In the genomic region with DNA sequence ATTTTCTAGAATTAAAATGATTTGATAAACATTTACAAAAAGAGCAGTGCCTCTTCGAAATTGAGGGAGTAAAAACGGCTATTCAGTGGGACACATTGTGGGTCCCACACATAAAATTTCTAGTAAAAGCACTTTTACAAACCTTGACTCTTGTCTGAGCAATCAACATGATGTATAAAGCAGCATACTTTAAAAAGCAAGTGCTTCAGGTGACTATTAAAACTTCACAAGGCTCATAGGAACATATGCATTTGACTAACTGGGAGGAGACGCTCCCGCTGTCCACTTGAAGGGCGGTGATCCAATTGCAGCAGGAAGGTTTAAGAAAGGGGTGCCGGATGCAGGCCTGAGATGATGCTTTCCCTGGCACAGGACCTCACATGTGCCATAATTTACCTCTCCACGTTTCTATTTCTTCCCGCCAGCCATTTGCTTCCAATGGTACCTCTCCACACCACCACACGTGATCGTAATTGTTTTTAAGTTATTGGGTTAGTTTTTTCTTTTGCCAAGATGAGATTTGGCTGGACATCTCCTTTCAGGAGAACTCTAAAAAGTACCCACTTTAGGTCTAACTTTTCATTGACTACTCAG, we compare ENCODE assay signal across 9 cellular contexts. TPM values are rescaled to one million over a fixed set of nuclear protein-coding genes. Genes with fewer than 3 reads are reported as not detected.
DNase-seq lines count a peak whose midpoint lies in the region; ATAC-seq and TF ChIP-seq lines count a peak whose summit lies in the region.
"Had no signal": no experiment of that assay in that cellular context is flagged by ENCODE, and none has a peak within 500 bp of the region (broad histone marks: within the 10 kb centered on the region; RNA-seq: fewer than 3 reads in every experiment).

No MANE protein-coding gene starts in this region.

- POLR2A ChIA-PET in CD4-positive, alpha-beta memory T cell (lab: Charles Lee; ENCODE audit: partially characterized antibody) = no interaction called here
- POLR2A ChIA-PET in HEK293T (lab: Yijun Ruan, JAX) = no interaction called here
- POLR2A ChIA-PET in naive thymus-derived CD8-positive, alpha-beta T cell (lab: Charles Lee) = no interaction called here

- peaks cover 0 to 5% (median 0%) of the 10 kb centered on the region in 8 donors for H3K9me3 Mint-ChIP-seq in CD4-positive, alpha-beta memory T cell
- H3K9me3 Mint-ChIP-seq in naive thymus-derived CD8-positive, alpha-beta T cell = peaks cover 0 to 3% (median 0%) of the 10 kb centered on the region in 9 donors
- H3K9me3 Mint-ChIP-seq: dendritic cell treated with granulocyte-macrophage colony-stimulating factor and Interleukin-4, amounts not matched to agents 40 ng/mL and 50 ng/mL, for 4 days had no signal

- H3K27me3 ChIP-seq in CD4-positive, alpha-beta memory T cell (ENCODE audit: insufficient read depth, low read length) = peaks cover 20% of the 10 kb centered on the region
- H3K27me3 ChIP-seq in mammary epithelial cell (ENCODE audit: insufficient read depth, low read length) = peaks cover 18% of the 10 kb centered on the region

- peak overlapping the region; percentile 37 to 79 (median 68) for H3K4me3 Mint-ChIP-seq in CD4-positive, alpha-beta memory T cell
- peak overlapping the region; percentile 38 to 80 (median 73) for H3K4me3 Mint-ChIP-seq in naive thymus-derived CD8-positive, alpha-beta T cell

- TF ChIP-seq CTCF in mammary epithelial cell (conservative IDR thresholded peaks at IDR 0.05 in 1 of 2, IDR thresholded peaks at IDR 0.05 in 1 of 2; ENCODE audit: extremely low read depth in 1 of 2, insufficient read depth in 1 of 2, low read depth in 1 of 2, low read length in 2 of 2) (no peak), mucosa of descending colon (IDR thresholded peaks at IDR 0.05) (no peak)

- no peak overlapping the region for H3K27ac Mint-ChIP-seq in CD4-positive, alpha-beta memory T cell
- H3K27ac Mint-ChIP-seq in naive thymus-derived CD8-positive, alpha-beta T cell = no peak overlapping the region
- H3K27ac Mint-ChIP-seq: dendritic cell treated with granulocyte-macrophage colony-stimulating factor and Interleukin-4, amounts not matched to agents 40 ng/mL and 50 ng/mL, for 4 days had no signal

- BruUV-seq in mammary epithelial cell (replicated peaks; lab: Mats Ljungman, UMichigan) = no TSS peak

- CTCF ChIA-PET in CD4-positive, alpha-beta memory T cell (lab: Charles Lee; ENCODE audit: partially characterized antibody) = no interaction called here
- CTCF ChIA-PET in HEK293T (lab: Yijun Ruan, JAX) (interaction anchor here (0.6 to 1.9 kb wide), 2 partner anchors 13 to 233 kb away, joined by 4 to 5 read pairs; no protein-coding TSS in a partner anchor), mammary epithelial cell (lab: Charles Lee; ENCODE audit: low non-redundant PET) (no interaction called here)

- H3K79me2 ChIP-seq in mammary epithelial cell (ENCODE audit: insufficient read depth, low read length) = no peaks in the 10 kb centered on the region

- dilution Hi-C loops in mammary epithelial cell (cut with HindIII; ENCODE audit: low sequenced_read_pairs) = no loop called here

- intact Hi-C loops in CD4-positive, alpha-beta memory T cell (cut with micrococcal nuclease) = no loop called here
- intact Hi-C loops in mammary epithelial cell (cut with micrococcal nuclease) (loop anchor here (10.0 kb wide), 1 partner anchor 272 kb away; the partner anchor contains the start of genes ARSK and SKIC3), mucosa of descending colon (cut with DNase I, micrococcal nuclease) (no loop called here)

- no peaks in the 10 kb centered on the region for H3K36me3 Mint-ChIP-seq in CD4-positive, alpha-beta memory T cell
- no peaks in the 10 kb centered on the region for H3K36me3 Mint-ChIP-seq in naive thymus-derived CD8-positive, alpha-beta T cell

- H3K9me3 ChIP-seq in CD4-positive, alpha-beta memory T cell (ENCODE audit: control insufficient read depth in 1 of 2, low read length in 2 of 2) = no peaks in the 10 kb centered on the region
- H3K9me3 ChIP-seq in mammary epithelial cell (replicated peaks; ENCODE audit: insufficient read depth, low read length) (no peaks in the 10 kb centered on the region), mucosa of descending colon (no peaks in the 10 kb centered on the region)

- 35% methylated on average over 10 of the region's 10 CpGs for WGBS in mammary epithelial cell (ENCODE audit: low coverage, missing lambda C conversion rate)

- peak overlapping the region; percentile 100 for H3K4me2 ChIP-seq in mammary epithelial cell (ENCODE audit: insufficient read depth, low read depth, low read length)

- H3K4me3 ChIP-seq in CD4-positive, alpha-beta memory T cell (ENCODE audit: low read length in 2 of 2) = no peak overlapping the region
- H3K4me3 ChIP-seq in mammary epithelial cell (replicated peaks in 1 of 3; ENCODE audit: insufficient read depth in 1 of 3, low read depth in 2 of 3, low read length in 3 of 3) (peak overlapping the region in 1 of 3 experiments; percentile 57), mucosa of descending colon (no peak overlapping the region)

- no peak for DNase-seq in CD4-positive, alpha-beta memory T cell
- DNase-seq in HEK293T (ENCODE audit: extremely low spot score) = no peak
- DNase-seq in mammary epithelial cell = peak; percentile 1
- DNase-seq in naive thymus-derived CD8-positive, alpha-beta T cell = no peak
- no peak for DNase-seq in amygdala (lab: John Stamatoyannopoulos, UW)
- no peak for DNase-seq in mucosa of descending colon

- in situ Hi-C loops in mammary epithelial cell (cut with MboI; ENCODE audit: low sequenced_read_pairs in 2 of 2) = no loop called here

- H4K20me1 ChIP-seq in mammary epithelial cell (ENCODE audit: insufficient read depth, low read length) = no peaks in the 10 kb centered on the region

- H3K4me1 Mint-ChIP-seq in CD4-positive, alpha-beta memory T cell = peaks cover 3 to 15% (median 11%) of the 10 kb centered on the region in 4 donors
- H3K4me1 Mint-ChIP-seq in naive thymus-derived CD8-positive, alpha-beta T cell = peaks cover 4 to 12% (median 11%) of the 10 kb centered on the region in 4 donors

- H3K9ac ChIP-seq in mammary epithelial cell (ENCODE audit: insufficient read depth, low read length) = no peak overlapping the region

- no peaks in the 10 kb centered on the region for H3K36me3 ChIP-seq in CD4-positive, alpha-beta memory T cell (ENCODE audit: insufficient read depth, low read length)
- H3K36me3 ChIP-seq in mammary epithelial cell (ENCODE audit: insufficient read depth, low read length) (no peaks in the 10 kb centered on the region), mucosa of descending colon (ENCODE audit: low read depth) (no peaks in the 10 kb centered on the region)

- H2AFZ ChIP-seq in mammary epithelial cell (ENCODE audit: low read depth, low read length) = no peak overlapping the region

- no peak for ATAC-seq in naive thymus-derived CD8-positive, alpha-beta T cell
- ATAC-seq in HG03139 (IDR thresholded peaks at IDR 0.05; ENCODE audit: unreplicated experiment) (no peak), mucosa of descending colon (no peak), HG03571 (IDR thresholded peaks at IDR 0.05; ENCODE audit: unreplicated experiment) (no peak)

- no peak overlapping the region for H3K27ac ChIP-seq in CD4-positive, alpha-beta memory T cell (ENCODE audit: low read depth, low read length)
- no peak overlapping the region for H3K27ac ChIP-seq in mammary epithelial cell (ENCODE audit: insufficient read depth, low read depth, low read length)

- H3K27me3 Mint-ChIP-seq in CD4-positive, alpha-beta memory T cell = peaks cover 30 to 42% of the 10 kb centered on the region in 2 donors
- peaks cover 38 to 62% (median 41%) of the 10 kb centered on the region in 5 donors for H3K27me3 Mint-ChIP-seq in naive thymus-derived CD8-positive, alpha-beta T cell

- H3K4me1 ChIP-seq in CD4-positive, alpha-beta memory T cell (ENCODE audit: insufficient read depth, low read length) = peaks cover 12% of the 10 kb centered on the region
- H3K4me1 ChIP-seq in mammary epithelial cell (ENCODE audit: insufficient read depth, low read length) (peaks cover 23% of the 10 kb centered on the region), mucosa of descending colon (ENCODE audit: low read depth) (peaks cover 8% of the 10 kb centered on the region)

TF ChIP-seq in HEK293T, 16 proteins besides CTCF, POLR2A, EP300 and RAD21:
- peak; percentile 56 for TF ChIP-seq L3MBTL2 (conservative IDR thresholded peaks at IDR 0.05)
- TF ChIP-seq ELF4 (IDR thresholded peaks at IDR 0.05) = no peak
- no peak for TF ChIP-seq NFRKB (IDR thresholded peaks at IDR 0.05)
- TF ChIP-seq FOXK2 (IDR thresholded peaks at IDR 0.05) = no peak
TF ChIP-seq in HEK293T: peak in this region for 1.

RNA-seq across cellular contexts. Expression of gene MCTP1, which starts 1.8 kb away (rescaled TPM):
- total RNA-seq in CD4-positive, alpha-beta memory T cell = under 1 TPM in 1 of 2 experiments, not detected in 1; 0.39 TPM
- polyA plus RNA-seq in CD4-positive, alpha-beta memory T cell = under 1 TPM; 0.31 to 0.42 TPM
- total RNA-seq in mammary epithelial cell (10 to 100 TPM; 12.7 to 16.8 TPM), mucosa of descending colon (10 to 100 TPM in 1 of 3 donors, 1 to 10 TPM in 2; 6.8 to 12.3 (median 7.7) TPM)
- polyA plus RNA-seq in mammary epithelial cell = 4.0 TPM
- polyA minus RNA-seq in mammary epithelial cell = 13.3 TPM
- under 1 TPM; 0.62 to 0.80 TPM for total RNA-seq in naive thymus-derived CD8-positive, alpha-beta T cell
- 1 to 10 TPM in 1 of 3 donors, under 1 TPM in 2; 0.08 to 2.1 (median 0.58) TPM for polyA plus RNA-seq in naive thymus-derived CD8-positive, alpha-beta T cell

Comparison
In these comparisons a context has a peak if more than half of its experiments do, and no peak if none do; other contexts are left out.
1. RNA of gene MCTP1, which starts 1.8 kb away (total RNA-seq): 12.7 to 16.8 TPM in mammary epithelial cell and 6.8 to 12.3 TPM in mucosa of descending colon; 0.62 to 0.80 TPM in naive thymus-derived CD8-positive, alpha-beta T cell and 0.39 TPM in CD4-positive, alpha-beta memory T cell; every median in the first group is over 4 times any median in the second.